Comparison of ENCODE assay signal across 8 cellular contexts in genomic region chr7:130440527-130441365, GRCh38. TPM values are rescaled to one million over a fixed set of nuclear protein-coding genes. Genes with fewer than 3 reads are reported as not detected.
DNase-seq lines count a peak whose midpoint lies in the region; ATAC-seq, FAIRE-seq and TF ChIP-seq lines count a peak whose summit lies in the region.

A gene with protein sequence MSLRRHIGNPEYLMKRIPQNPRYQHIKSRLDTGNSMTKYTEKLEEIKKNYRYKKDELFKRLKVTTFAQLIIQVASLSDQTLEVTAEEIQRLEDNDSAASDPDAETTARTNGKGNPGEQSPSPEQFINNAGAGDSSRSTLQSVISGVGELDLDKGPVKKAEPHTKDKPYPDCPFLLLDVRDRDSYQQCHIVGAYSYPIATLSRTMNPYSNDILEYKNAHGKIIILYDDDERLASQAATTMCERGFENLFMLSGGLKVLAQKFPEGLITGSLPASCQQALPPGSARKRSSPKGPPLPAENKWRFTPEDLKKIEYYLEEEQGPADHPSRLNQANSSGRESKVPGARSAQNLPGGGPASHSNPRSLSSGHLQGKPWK (minus strand): TSS chr7:130441016. CDS start chr7:130440966, 50 bp downstream.

- peaks cover 3% of the 10 kb centered on the region for H3K36me3 Mint-ChIP-seq in activated B cell treated with CpG ODN at 0.5 μM for 24 hours (ENCODE audit: low read depth)

- intact Hi-C loops in activated B cell treated with CpG ODN at 0.5 μM for 24 hours (cut with micrococcal nuclease): loop anchor here (1.0 to 5.0 kb wide), 5 partner anchors 46 to 370 kb away; partner anchors contain the start of genes COPG2, KLHDC10 and TMEM209

- POLR2A ChIA-PET in AG04450 (lab: Yijun Ruan, JAX): interaction anchor here (1.1 to 1.6 kb wide), 3 partner anchors 10 to 235 kb away, joined by 3 to 7 read pairs (median 5); partner anchors contain the start of gene TMEM209
- POLR2A ChIA-PET in activated B cell treated with CpG ODN at 0.5 μM for 24 hours (lab: Charles Lee): interaction anchor here (1.0 to 1.3 kb wide), 2 partner anchors 30 to 236 kb away, joined by 3 to 9 read pairs; partner anchors contain the start of gene TMEM209

- FAIRE-seq in small intestine (lab: Jason Lieb, UNC): no peak

- H3K4me1 ChIP-seq in small intestine (ENCODE audit: control insufficient read depth in 2 of 2, insufficient read depth in 1 of 2, low read depth in 1 of 2, low read length in 1 of 2): peaks cover 0 to 5% of the 10 kb centered on the region in 2 donors

- peaks cover 14% of the 10 kb centered on the region for H3K4me1 Mint-ChIP-seq in activated B cell treated with CpG ODN at 0.5 μM for 24 hours

- peak within 1 kb of the TSS; percentile 99 for H3K4me3 Mint-ChIP-seq in activated B cell treated with CpG ODN at 0.5 μM for 24 hours

- peak; percentile 100 for ATAC-seq in HG03175 (IDR thresholded peaks at IDR 0.05; ENCODE audit: unreplicated experiment)
- ATAC-seq in activated B cell treated with CpG ODN at 0.5 μM for 24 hours (ENCODE audit: low read depth): peak; percentile 97

- CTCF ChIA-PET in AG04450 (lab: Charles Lee): interaction anchor here (0.6 kb wide), 1 partner anchor 364 kb away, joined by 5 read pairs; no protein-coding TSS in a partner anchor
- CTCF ChIA-PET in activated B cell treated with CpG ODN at 0.5 μM for 24 hours (lab: Charles Lee): no interaction called here

- no peaks in the 10 kb centered on the region for H3K27me3 ChIP-seq in AG04450 (ENCODE audit: control insufficient read depth, insufficient read depth, low read length)
- no peaks in the 10 kb centered on the region for H3K27me3 ChIP-seq in small intestine (ENCODE audit: control insufficient read depth in 2 of 2, insufficient read depth in 2 of 2, low read length in 2 of 2)

- H3K27ac Mint-ChIP-seq in activated B cell treated with CpG ODN at 0.5 μM for 24 hours: peak within 1 kb of the TSS; percentile 95

- peak within 1 kb of the TSS; percentile 80 for H3K4me3 ChIP-seq in AG04450 (ENCODE audit: low read depth, low read length)
- H3K4me3 ChIP-seq in cardiac fibroblast (replicated peaks in 1 of 2; ENCODE audit: low read depth in 2 of 2, low read length in 2 of 2): peak within 1 kb of the TSS; percentile 75 to 76
- H3K4me3 ChIP-seq in small intestine (ENCODE audit: low read depth in 1 of 2, low read length in 2 of 2): peak within 1 kb of the TSS; percentile 60 to 81

- H3K27me3 Mint-ChIP-seq in activated B cell treated with CpG ODN at 0.5 μM for 24 hours: peaks cover 5% of the 10 kb centered on the region

- WGBS in small intestine, 3 donors: 2 to 5% (median 4%) methylated on average over 50 to 61 of the region's 61 CpGs

- no peaks in the 10 kb centered on the region; the same call in 1 of the 2 replicates for H3K9me3 ChIP-seq in AG04450 (ENCODE audit: control insufficient read depth, insufficient read depth, low read length)
- no peaks in the 10 kb centered on the region for H3K9me3 ChIP-seq in small intestine (ENCODE audit: control insufficient read depth, low read depth)

- peak; percentile 95 for DNase-seq in AG04450 (ENCODE audit: low read depth, low spot score)
- DNase-seq in NCI-H226: peak; percentile 96
- DNase-seq in activated B cell treated with CpG ODN at 0.5 μM for 24 hours: peak; percentile 89
- DNase-seq in cardiac fibroblast (ENCODE audit: low read depth in 2 of 2): peak; percentile 98 to 99
- peak; percentile 98 for DNase-seq in iPS-NIHi11 (ENCODE audit: low spot score)
- peak; percentile 94 for DNase-seq in small intestine

- H3K36me3 ChIP-seq in small intestine (ENCODE audit: control insufficient read depth in 2 of 2, insufficient read depth in 2 of 2, low read length in 2 of 2): no peaks in the 10 kb centered on the region

- H3K27ac ChIP-seq in AG04450 (ENCODE audit: low read depth, low read length) (peak within 1 kb of the TSS; percentile 88), small intestine (ENCODE audit: low read depth in 1 of 2, low read length in 1 of 2) (peak within 1 kb of the TSS; percentile 38 to 95)

- peak; percentile 40 for TF ChIP-seq POLR2A in GM18951 (IDR thresholded peaks at IDR 0.05; ENCODE audit: extremely low read depth, insufficient read depth, insufficient read length)

- H3K9me3 Mint-ChIP-seq in activated B cell treated with CpG ODN at 0.5 μM for 24 hours: no peaks in the 10 kb centered on the region

- TF ChIP-seq CTCF in AG04450 (IDR thresholded peaks at IDR 0.05; ENCODE audit: low read depth, low read length) (no peak), activated B cell treated with CpG ODN at 0.5 μM for 24 hours (IDR thresholded peaks at IDR 0.05) (no peak), cardiac fibroblast (IDR thresholded peaks at IDR 0.05; ENCODE audit: low read depth, low read length) (no peak)

- in situ Hi-C loops in GM18951 (cut with MboI; ENCODE audit: low sequenced_read_pairs, unreplicated experiment): no loop called here

RNA-seq across cellular contexts. Expression of the gene that starts here (rescaled TPM):
- polyA plus RNA-seq in AG04450 (2011; rRNA removed): 23.6 and 26.4 TPM in 2 replicates
- polyA minus RNA-seq in AG04450 (2011; rRNA and poly(A)+ RNA removed): 22.5 and 22.8 TPM in 2 replicates
- 5.1 and 6.6 TPM in 2 replicates for total RNA-seq in activated B cell treated with CpG ODN at 0.5 μM for 24 hours
- 1 to 10 TPM in 2 of 3 donors, not detected in 1; 3.0 to 6.2 TPM for polyA plus RNA-seq in small intestine

Comparison
In these comparisons a context has a peak if more than half of its experiments do, and no peak if none do; other contexts are left out.
1. Peak in every context shown above with its lines: DNase-seq, ATAC-seq, H3K4me3 ChIP-seq and H3K27ac ChIP-seq.